10 cellular contexts compared by ENCODE assay signal in the genomic region with DNA sequence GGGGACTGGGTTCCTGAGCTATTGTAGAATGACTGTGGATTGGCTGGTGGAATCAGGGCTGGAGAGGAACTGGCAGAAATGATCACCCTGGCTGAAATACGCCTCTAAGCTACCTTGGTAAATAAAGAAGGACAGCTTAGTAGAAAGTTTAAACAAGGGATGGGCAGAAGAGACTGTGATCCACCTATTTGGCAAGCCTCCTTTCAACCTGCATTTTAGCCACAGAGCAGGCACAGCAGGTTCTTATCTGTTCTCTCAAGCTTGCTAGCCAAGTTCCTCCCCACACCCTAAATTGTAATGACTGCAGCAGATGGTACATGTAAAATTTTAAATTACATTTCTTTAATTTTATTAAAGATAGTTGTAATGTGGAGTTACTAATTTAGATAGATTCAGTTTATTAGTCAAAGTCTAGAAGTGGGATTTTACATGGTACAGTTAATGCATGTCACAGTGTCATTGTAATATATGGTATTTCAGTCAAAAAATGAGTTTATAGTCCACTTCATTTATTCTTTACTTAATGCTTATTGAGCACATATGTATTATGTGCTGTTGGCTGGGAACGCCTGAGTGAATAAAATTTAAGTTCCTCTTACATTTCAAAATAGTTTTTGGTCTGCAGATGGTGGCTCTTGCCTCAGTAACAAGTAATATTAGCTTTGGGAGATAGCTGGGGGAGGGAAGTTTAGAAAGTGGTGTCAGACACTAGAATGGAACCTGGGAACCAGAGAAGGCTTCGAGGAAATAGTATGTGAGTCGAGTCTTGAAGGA. TPM values are rescaled to one million over a fixed set of nuclear protein-coding genes. Genes with fewer than 3 reads are reported as not detected.
DNase-seq lines count a peak whose midpoint lies in the region; ATAC-seq and TF ChIP-seq lines count a peak whose summit lies in the region.
"Had no signal": no experiment of that assay in that cellular context is flagged by ENCODE, and none has a peak within 500 bp of the region (broad histone marks: within the 10 kb centered on the region; RNA-seq: fewer than 3 reads in every experiment).

No MANE protein-coding gene starts in this region.

- TF ChIP-seq CTCF in cardiac muscle cell (IDR thresholded peaks at IDR 0.05; ENCODE audit: low read depth, low read length) (no peak), coronary artery (IDR thresholded peaks at IDR 0.05) (no peak), uterus (IDR thresholded peaks at IDR 0.05) (no peak)

- H3K9me3 ChIP-seq in cardiac muscle cell (ENCODE audit: low read depth), result no peaks in the 10 kb centered on the region
- no peaks in the 10 kb centered on the region for H3K9me3 ChIP-seq in muscle layer of colon (ENCODE audit: low read length)
- no peaks in the 10 kb centered on the region for H3K9me3 ChIP-seq in uterus

- DNase-seq in cardiac muscle cell (ENCODE audit: low read depth in 1 of 2, low spot score in 1 of 2) (no peak), Right ventricle myocardium superior (no peak), coronary artery (ENCODE audit: low spot score) (no peak), uterus (no peak), NCI-H1105 (lab: John Stamatoyannopoulos, UW) (no peak), globus pallidus (ENCODE audit: low spot score) (no peak), NCI-H748 treated with DMSO at 0.1 percent for 48 hours (lab: John Stamatoyannopoulos, UW) (no peak)
- DNase-seq: NCI-H510A treated with DMSO at 0.1 percent for 48 hours; stimulated activated CD4-positive, alpha-beta T cell treated with anti-CD3 and anti-CD28 coated beads, Interleukin-1b, Interleukin-23, amount 100 ng/mL, for 48 hours had no signal

- peak overlapping the region; percentile 68 for H3K27ac ChIP-seq in cardiac muscle cell
- H3K27ac ChIP-seq in coronary artery, result peak overlapping the region; percentile 75 to 81
- H3K27ac ChIP-seq in muscle layer of colon (ENCODE audit: low read depth, low read length), result peak overlapping the region; percentile 8
- peak overlapping the region; percentile 72 to 96 for H3K27ac ChIP-seq in uterus

- no peak for ATAC-seq in Right ventricle myocardium superior (ENCODE audit: poor library complexity)

- intact Hi-C loops in Right ventricle myocardium superior (cut with DNase I) (no loop called here), uterus (cut with DNase I; ENCODE audit: low total_unique reads) (no loop called here)

- H3K27me3 ChIP-seq in cardiac muscle cell (no peaks in the 10 kb centered on the region), muscle layer of colon (ENCODE audit: control insufficient read depth in 1 of 2, insufficient read depth in 2 of 2, low read length in 2 of 2) (no peaks in the 10 kb centered on the region), uterus (no peaks in the 10 kb centered on the region)

- no peak for TF ChIP-seq POLR2A in uterus (IDR thresholded peaks at IDR 0.05)

- H3K4me3 ChIP-seq in cardiac muscle cell (no peak overlapping the region), coronary artery (peak overlapping the region; percentile 22), muscle layer of colon (ENCODE audit: low read depth in 1 of 2, low read length in 2 of 2) (no peak overlapping the region), uterus (no peak overlapping the region)

- no peak overlapping the region for H3K9ac ChIP-seq in muscle layer of colon (ENCODE audit: low read length)

- H3K36me3 ChIP-seq in cardiac muscle cell (no peaks in the 10 kb centered on the region), muscle layer of colon (ENCODE audit: insufficient read depth, low read length) (no peaks in the 10 kb centered on the region), uterus (no peaks in the 10 kb centered on the region)

- H3K4me1 ChIP-seq in cardiac muscle cell (ENCODE audit: low read depth) (peaks cover 20% of the 10 kb centered on the region), muscle layer of colon (ENCODE audit: insufficient read depth, low read length) (peaks cover 47% of the 10 kb centered on the region), uterus (peaks cover 13 to 44% of the 10 kb centered on the region in 2 donors)

RNA-seq across cellular contexts. Expression of a gene that starts 11.2 kb away (rescaled TPM):
- total RNA-seq in cardiac muscle cell (32.5 and 43.5 TPM in 2 replicates), Right ventricle myocardium superior (91.0 TPM), uterus (100 to 1,000 TPM in 2 of 4 donors, 10 to 100 TPM in 2; 25.6 to 145 (median 84.1) TPM)
- 45.5 and 75.9 TPM in 2 replicates for polyA plus RNA-seq in cardiac muscle cell

Comparison
In these comparisons a context has a peak if more than half of its experiments do, and no peak if none do; other contexts are left out.
1. H3K27ac ChIP-seq: peak in every context shown above with its lines; median percentile 84 in uterus; 78 in coronary artery; 68 in cardiac muscle cell; 8 in muscle layer of colon.